1 cellular context compared by ENCODE assay signal in the genomic region with DNA sequence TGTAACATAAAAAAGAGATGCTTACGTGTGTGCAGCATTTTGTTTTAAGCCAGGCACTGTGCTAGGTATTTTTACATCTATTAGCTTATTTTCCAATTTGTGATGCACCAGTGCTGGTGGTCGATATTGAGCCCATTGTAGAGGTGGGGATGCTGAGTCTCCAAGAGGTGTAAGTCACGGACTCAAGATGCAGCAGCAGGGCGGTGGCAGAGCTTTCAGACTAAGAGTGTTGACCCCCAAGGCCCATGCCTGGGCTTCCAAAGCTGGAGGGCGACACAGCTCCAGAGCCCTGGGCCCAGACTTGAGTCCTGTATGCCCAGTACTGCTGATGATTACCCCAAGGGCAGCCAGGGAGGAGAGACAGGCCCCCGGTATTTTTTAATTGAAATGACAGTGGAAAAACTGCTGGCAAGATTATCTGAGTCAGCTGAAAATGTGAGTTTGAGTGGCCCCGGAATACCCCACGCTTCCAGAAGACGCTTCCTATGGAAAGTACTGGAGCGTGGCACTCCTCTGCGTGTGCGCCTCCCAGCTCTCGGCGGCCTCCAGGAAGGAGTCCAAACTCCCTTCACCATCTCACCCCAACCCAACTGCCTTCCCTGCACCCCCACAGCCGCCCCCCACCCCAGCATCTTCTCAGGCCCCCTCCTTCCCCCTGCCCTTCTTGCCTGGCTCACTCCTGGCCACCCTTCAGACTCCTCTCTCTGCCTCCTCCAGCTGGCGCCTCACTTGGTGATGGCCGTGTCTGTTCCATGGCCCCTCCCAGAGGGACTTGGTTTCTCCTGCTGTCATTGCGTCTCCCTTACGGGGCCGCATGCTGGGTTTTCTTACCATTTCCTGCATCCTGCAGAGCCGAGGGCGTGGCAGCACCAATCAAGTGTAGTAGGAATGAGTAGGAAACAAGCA.
TF ChIP-seq lines count a peak whose summit lies in the region.

No MANE protein-coding gene starts in this region.

TF ChIP-seq in liver, 16 proteins besides CTCF, POLR2A, EP300 and RAD21 (continued from another document):
- TF ChIP-seq, protein P1, sequence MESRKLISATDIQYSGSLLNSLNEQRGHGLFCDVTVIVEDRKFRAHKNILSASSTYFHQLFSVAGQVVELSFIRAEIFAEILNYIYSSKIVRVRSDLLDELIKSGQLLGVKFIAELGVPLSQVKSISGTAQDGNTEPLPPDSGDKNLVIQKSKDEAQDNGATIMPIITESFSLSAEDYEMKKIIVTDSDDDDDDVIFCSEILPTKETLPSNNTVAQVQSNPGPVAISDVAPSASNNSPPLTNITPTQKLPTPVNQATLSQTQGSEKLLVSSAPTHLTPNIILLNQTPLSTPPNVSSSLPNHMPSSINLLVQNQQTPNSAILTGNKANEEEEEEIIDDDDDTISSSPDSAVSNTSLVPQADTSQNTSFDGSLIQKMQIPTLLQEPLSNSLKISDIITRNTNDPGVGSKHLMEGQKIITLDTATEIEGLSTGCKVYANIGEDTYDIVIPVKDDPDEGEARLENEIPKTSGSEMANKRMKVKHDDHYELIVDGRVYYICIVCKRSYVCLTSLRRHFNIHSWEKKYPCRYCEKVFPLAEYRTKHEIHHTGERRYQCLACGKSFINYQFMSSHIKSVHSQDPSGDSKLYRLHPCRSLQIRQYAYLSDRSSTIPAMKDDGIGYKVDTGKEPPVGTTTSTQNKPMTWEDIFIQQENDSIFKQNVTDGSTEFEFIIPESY (IDR thresholded peaks at IDR 0.05): no peak
- TF ChIP-seq, protein P2, sequence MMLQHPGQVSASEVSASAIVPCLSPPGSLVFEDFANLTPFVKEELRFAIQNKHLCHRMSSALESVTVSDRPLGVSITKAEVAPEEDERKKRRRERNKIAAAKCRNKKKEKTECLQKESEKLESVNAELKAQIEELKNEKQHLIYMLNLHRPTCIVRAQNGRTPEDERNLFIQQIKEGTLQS (IDR thresholded peaks at IDR 0.05): no peak
- TF ChIP-seq NR2F2 (IDR thresholded peaks at IDR 0.05) (no peak), FOXA2 (IDR thresholded peaks at IDR 0.05) (no peak), HNF4G (IDR thresholded peaks at IDR 0.05) (no peak)
